ENCODE assay signal across 8 cellular contexts in the genomic region with DNA sequence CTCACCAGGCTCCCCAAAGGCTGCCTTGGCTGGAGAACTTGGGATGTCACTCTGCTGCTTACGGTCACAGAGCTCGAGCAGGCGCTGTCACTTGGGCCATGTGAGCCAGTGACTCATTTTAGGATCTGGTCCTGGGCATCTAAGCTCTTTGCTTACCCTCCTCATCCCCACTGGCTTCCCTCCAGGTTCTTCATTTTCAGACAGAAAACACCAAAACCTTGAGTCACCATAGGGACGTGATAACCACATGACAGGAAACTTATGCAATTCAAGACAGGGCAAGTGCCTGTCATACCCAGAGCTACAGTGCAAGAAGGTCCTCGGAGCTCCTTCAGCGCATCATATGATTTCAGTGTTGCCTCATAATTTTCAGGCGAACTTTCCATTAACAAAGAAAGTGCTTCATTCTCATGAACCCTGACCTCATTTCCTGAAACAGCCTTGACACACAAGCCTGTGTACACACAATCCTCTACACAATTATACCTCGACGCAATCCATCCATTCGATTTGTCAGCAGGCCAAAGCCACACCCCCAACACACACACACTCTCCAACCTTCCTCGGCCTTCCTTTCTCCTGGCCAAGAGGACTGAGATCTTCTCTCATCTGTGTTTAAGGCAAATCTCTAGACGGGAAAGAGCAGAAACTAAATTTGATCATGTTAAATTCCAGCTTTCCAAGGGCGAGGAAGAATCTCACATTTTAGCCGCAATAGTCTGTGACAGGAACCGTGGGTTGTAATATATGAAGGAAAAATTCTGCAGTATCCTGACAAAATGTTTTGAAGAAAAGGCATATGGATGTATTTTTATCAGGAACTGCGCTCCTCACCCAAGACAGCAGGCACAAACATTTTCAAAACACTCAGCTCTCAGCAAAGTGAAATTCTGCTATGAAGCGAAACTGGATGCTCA. TPM values are rescaled to one million over a fixed set of nuclear protein-coding genes. Genes with fewer than 3 reads are reported as not detected.
DNase-seq lines count a peak whose midpoint lies in the region; ATAC-seq and TF ChIP-seq lines count a peak whose summit lies in the region.

No MANE protein-coding gene starts in this region.

- H3K27me3 ChIP-seq in BJ (ENCODE audit: control insufficient read depth, insufficient read depth, low read length) (no peaks in the 10 kb centered on the region), mammary epithelial cell (ENCODE audit: insufficient read depth, low read length) (no peaks in the 10 kb centered on the region), neural progenitor cell (no peaks in the 10 kb centered on the region)

- H2AFZ ChIP-seq in mammary epithelial cell (ENCODE audit: low read depth, low read length) (no peak overlapping the region), neural progenitor cell (replicated peaks) (no peak overlapping the region)

- no peaks in the 10 kb centered on the region for H3K9me3 Mint-ChIP-seq in neural progenitor cell

- no peak overlapping the region for H3K27ac Mint-ChIP-seq in neural progenitor cell

- TF ChIP-seq CTCF in BJ (IDR thresholded peaks at IDR 0.05; ENCODE audit: insufficient read depth, low read depth, low read length) (no peak), mammary epithelial cell (conservative IDR thresholded peaks at IDR 0.05 in 1 of 2, IDR thresholded peaks at IDR 0.05 in 1 of 2; ENCODE audit: extremely low read depth in 1 of 2, insufficient read depth in 1 of 2, low read depth in 1 of 2, low read length in 2 of 2) (no peak), neural progenitor cell (IDR thresholded peaks at IDR 0.05) (no peak)

- no peaks in the 10 kb centered on the region for H4K20me1 ChIP-seq in mammary epithelial cell (ENCODE audit: insufficient read depth, low read length)
- no peaks in the 10 kb centered on the region for H4K20me1 ChIP-seq in neural progenitor cell (ENCODE audit: low read depth)

- DNase-seq in BJ (ENCODE audit: low read depth), result peak; percentile 98
- peak; percentile 80 for DNase-seq in mammary epithelial cell
- DNase-seq in left colon, result peak; percentile 80 to 82
- DNase-seq in stimulated activated CD4-positive, alpha-beta T cell treated with anti-CD3 and anti-CD28 coated beads, Interleukin-2, amount 100 ng/mL, for 48 hours, result peak; percentile 25 to 40
- DNase-seq in neural progenitor cell (ENCODE audit: low spot score), result no peak

- WGBS in mammary epithelial cell (ENCODE audit: low coverage, missing lambda C conversion rate), result 84% methylated on average over 14 of the region's 17 CpGs

- H3K27ac ChIP-seq in mammary epithelial cell (ENCODE audit: insufficient read depth, low read depth, low read length), result no peak overlapping the region
- no peak overlapping the region for H3K27ac ChIP-seq in neural progenitor cell

- in situ Hi-C loops in mammary epithelial cell (cut with MboI; ENCODE audit: low sequenced_read_pairs in 2 of 2), result loop anchor here (25.0 kb wide), 1 partner anchor 391 kb away; no protein-coding TSS in a partner anchor

- CTCF ChIA-PET in BJ (lab: Yijun Ruan, JAX) (interaction anchor here (0.9 to 2.2 kb wide), 5 partner anchors 11 to 391 kb away, joined by 3 to 6 read pairs (median 3); no protein-coding TSS in a partner anchor), mammary epithelial cell (lab: Charles Lee; ENCODE audit: low non-redundant PET) (no interaction called here)

- no peak overlapping the region for H3K4me2 ChIP-seq in mammary epithelial cell (ENCODE audit: insufficient read depth, low read depth, low read length)
- no peak overlapping the region for H3K4me2 ChIP-seq in neural progenitor cell

- intact Hi-C loops in mammary epithelial cell (cut with micrococcal nuclease), result no loop called here
- intact Hi-C loops in left colon (cut with DNase I, micrococcal nuclease), result no loop called here

- no peak overlapping the region for H3K4me3 ChIP-seq in BJ (ENCODE audit: low read depth, low read length)
- H3K4me3 ChIP-seq in mammary epithelial cell (replicated peaks in 1 of 3; ENCODE audit: insufficient read depth in 1 of 3, low read depth in 2 of 3, low read length in 3 of 3), result no peak overlapping the region
- no peak overlapping the region for H3K4me3 ChIP-seq in neural progenitor cell

- H3K4me1 ChIP-seq in mammary epithelial cell (ENCODE audit: insufficient read depth, low read length), result peaks cover 11% of the 10 kb centered on the region
- no peaks in the 10 kb centered on the region for H3K4me1 ChIP-seq in neural progenitor cell

- no peaks in the 10 kb centered on the region for H3K79me2 ChIP-seq in mammary epithelial cell (ENCODE audit: insufficient read depth, low read length)
- no peaks in the 10 kb centered on the region for H3K79me2 ChIP-seq in neural progenitor cell (ENCODE audit: low read depth)

- ATAC-seq in GM19043 (IDR thresholded peaks at IDR 0.05; ENCODE audit: low read depth, unreplicated experiment) (peak; percentile 70), HG03196 (IDR thresholded peaks at IDR 0.05; ENCODE audit: unreplicated experiment) (peak; percentile 77), SK-N-SH treated with all-trans-retinoic acid at 6 μM for 48 hours (peak; percentile 84), left colon (peak; percentile 96)

- H3K4me3 Mint-ChIP-seq in neural progenitor cell, result no peak overlapping the region

- POLR2A ChIA-PET in BJ (lab: Charles Lee), result interaction anchor here (0.5 to 0.9 kb wide), 2 partner anchors 24 to 346 kb away, joined by 3 to 9 read pairs; no protein-coding TSS in a partner anchor

- H3K9me3 ChIP-seq in mammary epithelial cell (replicated peaks; ENCODE audit: insufficient read depth, low read length), result no peaks in the 10 kb centered on the region
- H3K9me3 ChIP-seq in neural progenitor cell (ENCODE audit: low read depth), result no peaks in the 10 kb centered on the region

- H3K9ac ChIP-seq in mammary epithelial cell (ENCODE audit: insufficient read depth, low read length), result no peak overlapping the region
- no peak overlapping the region for H3K9ac ChIP-seq in neural progenitor cell

- peaks cover 3% of the 10 kb centered on the region for H3K27me3 Mint-ChIP-seq in neural progenitor cell (ENCODE audit: insufficient read depth, low read depth)

- H3K36me3 ChIP-seq in BJ (ENCODE audit: control insufficient read depth, insufficient read depth, low read length), result peaks cover 3% of the 10 kb centered on the region; the same call in 1 of the 2 replicates
- H3K36me3 ChIP-seq in mammary epithelial cell (ENCODE audit: insufficient read depth, low read length), result peaks cover 3% of the 10 kb centered on the region
- peaks cover 13% of the 10 kb centered on the region for H3K36me3 ChIP-seq in neural progenitor cell

- H3F3A ChIP-seq in neural progenitor cell (ENCODE audit: low read depth), result no peaks in the 10 kb centered on the region

- H3K4me1 Mint-ChIP-seq in neural progenitor cell, result no peaks in the 10 kb centered on the region

- H3K36me3 Mint-ChIP-seq in neural progenitor cell, result peaks cover 31% of the 10 kb centered on the region

- no TSS peak for BruUV-seq in mammary epithelial cell (replicated peaks; lab: Mats Ljungman, UMichigan)

- dilution Hi-C loops in mammary epithelial cell (cut with HindIII; ENCODE audit: low sequenced_read_pairs), result no loop called here

TF ChIP-seq in SK-N-SH treated with all-trans-retinoic acid at 6 μM for 48 hours, 23 proteins besides CTCF, POLR2A, EP300 and RAD21:
- TF ChIP-seq OSR1 (CRISPR knock-in tag; IDR thresholded peaks at IDR 0.05) (no peak), ISL1 (CRISPR knock-in tag; IDR thresholded peaks at IDR 0.05) (peak; percentile 10; the same call in 1 of the 2 replicates)

RNA-seq across cellular contexts. Expression of a gene that starts 25.3 kb away (rescaled TPM):
- polyA plus RNA-seq in BJ (2011; rRNA removed) (18.6 and 20.2 TPM in 2 replicates), mammary epithelial cell (21.8 TPM)
- polyA minus RNA-seq in BJ (2011; rRNA and poly(A)+ RNA removed), result 13.5 and 13.9 TPM in 2 replicates
- total RNA-seq in mammary epithelial cell (10 to 100 TPM; 21.0 to 22.1 TPM), left colon (10 to 100 TPM; 20.9 to 22.1 TPM), neural progenitor cell (ENCODE audit: low replicate concordance) (52.8 and 54.9 TPM in 2 replicates)
- 30.2 TPM for polyA minus RNA-seq in mammary epithelial cell
